In genomic region chr1:91799863-91800262, GRCh38 we compare ENCODE assay signal across 19 cellular contexts.
A peak's percentile ranks its signal among the peaks of the same experiment; 100 is the strongest.
DNase-seq lines count a peak whose midpoint lies in the region; ATAC-seq and TF ChIP-seq lines count a peak whose summit lies in the region.
"Had no signal": no experiment of that assay in that cellular context is flagged by ENCODE, and none has a peak within 500 bp of the region (broad histone marks: within the 10 kb centered on the region; RNA-seq: fewer than 3 reads in every experiment).

No MANE protein-coding gene starts in this region.

- H3K36me3 ChIP-seq in right atrium auricular region (no peaks in the 10 kb centered on the region), esophagus muscularis mucosa (peaks cover 0 to 15% (median 8%) of the 10 kb centered on the region in 4 donors)
- H3K36me3 ChIP-seq: BE2C had no signal

- H3K9me3 ChIP-seq in right atrium auricular region (no peaks in the 10 kb centered on the region), esophagus muscularis mucosa (no peaks in the 10 kb centered on the region)
- H3K9me3 ChIP-seq: BE2C had no signal

- no peak for TF ChIP-seq EP300 in esophagus muscularis mucosa (IDR thresholded peaks at IDR 0.05)

- no peaks in the 10 kb centered on the region for H3K27me3 ChIP-seq in right atrium auricular region
- H3K27me3 ChIP-seq in esophagus muscularis mucosa, result no peaks in the 10 kb centered on the region
- H3K27me3 ChIP-seq: BE2C had no signal

- no peak for TF ChIP-seq POLR2A in esophagus muscularis mucosa (IDR thresholded peaks at IDR 0.05; ENCODE audit: low read depth)

- H3K36me3 Mint-ChIP-seq in natural killer cell treated with Interleukin-12 subunit alpha and Interleukin-12 subunit beta and Interleukin-15 and Interleukin-18, amount 100 ng/mL, for 72 hours, result peaks cover 19% of the 10 kb centered on the region
- H3K36me3 Mint-ChIP-seq: IgD-negative memory B cell had no signal

- H3K27me3 Mint-ChIP-seq in natural killer cell treated with Interleukin-12 subunit alpha and Interleukin-12 subunit beta and Interleukin-15 and Interleukin-18, amount 100 ng/mL, for 72 hours, result no peaks in the 10 kb centered on the region
- H3K27me3 Mint-ChIP-seq: IgD-negative memory B cell had no signal

- peaks cover 75% of the 10 kb centered on the region in 2 donors for H3K4me1 Mint-ChIP-seq in natural killer cell treated with Interleukin-12 subunit alpha and Interleukin-12 subunit beta and Interleukin-15 and Interleukin-18, amount 100 ng/mL, for 72 hours (ENCODE audit: low read depth in 2 of 2)

- H3K4me3 ChIP-seq in right atrium auricular region (no peak overlapping the region), esophagus muscularis mucosa (no peak overlapping the region)

- H3K27ac ChIP-seq in right atrium auricular region (peak overlapping the region; percentile 33 to 73), esophagus muscularis mucosa (replicated peaks in 1 of 4) (peak overlapping the region; percentile 62 to 81 (median 68))
- H3K27ac ChIP-seq: HL-60 had no signal

- H3K9me3 Mint-ChIP-seq in natural killer cell treated with Interleukin-12 subunit alpha and Interleukin-12 subunit beta and Interleukin-15 and Interleukin-18, amount 100 ng/mL, for 72 hours, result no peaks in the 10 kb centered on the region
- H3K9me3 Mint-ChIP-seq: IgD-negative memory B cell had no signal

- TF ChIP-seq CTCF in right atrium auricular region (IDR thresholded peaks at IDR 0.05) (no peak), esophagus muscularis mucosa (IDR thresholded peaks at IDR 0.05) (no peak)

- DNase-seq in right atrium auricular region (ENCODE audit: low spot score), result no peak
- DNase-seq in cardiac septum (ENCODE audit: low spot score), result no peak
- DNase-seq in esophagus muscularis mucosa (ENCODE audit: extremely low spot score), result no peak
- no peak for DNase-seq in natural killer cell treated with Interleukin-12 subunit alpha and Interleukin-12 subunit beta and Interleukin-15 and Interleukin-18, amount 100 ng/mL, for 72 hours (ENCODE audit: low spot score)
- DNase-seq in AML-193 (lab: John Stamatoyannopoulos, UW), result no peak
- DNase-seq in iPS-NIHi11 (ENCODE audit: low spot score), result no peak
- DNase-seq in HUDEP-2 (lab: John Stamatoyannopoulos, UW; ENCODE audit: unreplicated experiment in 76 of 76), result no peak
- DNase-seq: CD4-positive, CD25-positive, alpha-beta regulatory T cell; Karpas-422; NCI-H1048; NCI-H1436; NCI-H1930; NCI-H226; OCI-M1; SHP77 treated with DMSO at 0.1 percent for 48 hours had no signal

- H3K4me1 ChIP-seq in right atrium auricular region (peaks cover 0 to 54% of the 10 kb centered on the region in 2 donors), esophagus muscularis mucosa (peaks cover 57 to 97% (median 90%) of the 10 kb centered on the region in 4 donors)
- H3K4me1 ChIP-seq: BE2C had no signal

- WGBS in esophagus muscularis mucosa, result 81% methylated on average over 3 of the region's 3 CpGs

- peak overlapping the region; percentile 24 for H3K4me3 Mint-ChIP-seq in natural killer cell treated with Interleukin-12 subunit alpha and Interleukin-12 subunit beta and Interleukin-15 and Interleukin-18, amount 100 ng/mL, for 72 hours
- H3K4me3 Mint-ChIP-seq: CD4-positive, CD25-positive, alpha-beta regulatory T cell; IgD-negative memory B cell had no signal

- intact Hi-C loops in cardiac septum (cut with DNase I) (loop anchor here (5.0 to 10.0 kb wide), 2 partner anchors 85 to 88 kb away; partner anchors contain the start of gene TGFBR3), esophagus muscularis mucosa (cut with DNase I) (no loop called here)

- H3K27ac Mint-ChIP-seq in natural killer cell treated with Interleukin-12 subunit alpha and Interleukin-12 subunit beta and Interleukin-15 and Interleukin-18, amount 100 ng/mL, for 72 hours, result peak overlapping the region; percentile 74 to 96
- H3K27ac Mint-ChIP-seq: IgD-negative memory B cell had no signal

- peak in 1 of 2 donors; percentile 14 for ATAC-seq in natural killer cell treated with Interleukin-12 subunit alpha and Interleukin-12 subunit beta and Interleukin-15 and Interleukin-18, amount 100 ng/mL, for 72 hours
- ATAC-seq in SK-N-SH treated with all-trans-retinoic acid at 6 μM for 48 hours, result no peak

TF ChIP-seq in SK-N-SH treated with all-trans-retinoic acid at 6 μM for 48 hours, 23 proteins besides CTCF, POLR2A, EP300 and RAD21:
- TF ChIP-seq SNAI2 (CRISPR knock-in tag; IDR thresholded peaks at IDR 0.05) (no peak), POU6F1 (CRISPR knock-in tag; IDR thresholded peaks at IDR 0.05; ENCODE audit: borderline replicate concordance, low read depth) (no peak), CSRNP3 (CRISPR knock-in tag; IDR thresholded peaks at IDR 0.05) (no peak), PPARA (CRISPR knock-in tag; IDR thresholded peaks at IDR 0.05; ENCODE audit: borderline replicate concordance) (no peak), PATZ1 (CRISPR knock-in tag; IDR thresholded peaks at IDR 0.05; ENCODE audit: borderline replicate concordance) (no peak), ISL1 (CRISPR knock-in tag; IDR thresholded peaks at IDR 0.05) (no peak), BACH2 (CRISPR knock-in tag; IDR thresholded peaks at IDR 0.05; ENCODE audit: borderline replicate concordance) (no peak), CREB5 (CRISPR knock-in tag; IDR thresholded peaks at IDR 0.05; ENCODE audit: low read depth) (no peak), ESRRG (CRISPR knock-in tag; IDR thresholded peaks at IDR 0.05) (no peak), CSDC2 (CRISPR knock-in tag; IDR thresholded peaks at IDR 0.05) (no peak), ARNTL (CRISPR knock-in tag; IDR thresholded peaks at IDR 0.05; ENCODE audit: borderline replicate concordance, low read depth) (no peak), ZNF70 (CRISPR knock-in tag; IDR thresholded peaks at IDR 0.05) (no peak), ZFP30 (CRISPR knock-in tag; IDR thresholded peaks at IDR 0.05) (no peak), RARB (CRISPR knock-in tag; IDR thresholded peaks at IDR 0.05) (no peak), ZNF8 (CRISPR knock-in tag; IDR thresholded peaks at IDR 0.05) (no peak), TOX (CRISPR knock-in tag; IDR thresholded peaks at IDR 0.05; ENCODE audit: borderline replicate concordance) (no peak)
